In genomic region chr5:151195622-151196021, GRCh38 we compare ENCODE assay signal across 12 cellular contexts. TPM values are rescaled to one million over a fixed set of nuclear protein-coding genes. Genes with fewer than 3 reads are reported as not detected.
DNase-seq lines count a peak whose midpoint lies in the region; ATAC-seq and TF ChIP-seq lines count a peak whose summit lies in the region.
"Had no signal": no experiment of that assay in that cellular context is flagged by ENCODE, and none has a peak within 500 bp of the region (broad histone marks: within the 10 kb centered on the region; RNA-seq: fewer than 3 reads in every experiment).

No MANE protein-coding gene starts in this region.

- peaks cover 73 to 75% of the 10 kb centered on the region in 2 donors for H3K36me3 Mint-ChIP-seq in CD4-positive, alpha-beta memory T cell
- H3K36me3 Mint-ChIP-seq in activated naive CD8-positive, alpha-beta T cell: peaks cover 21% of the 10 kb centered on the region
- H3K36me3 Mint-ChIP-seq in naive thymus-derived CD4-positive, alpha-beta T cell: peaks cover 21 to 82% (median 76%) of the 10 kb centered on the region in 5 donors

- peaks cover 32 to 62% (median 53%) of the 10 kb centered on the region in 4 donors for H3K4me1 Mint-ChIP-seq in CD4-positive, alpha-beta memory T cell
- peaks cover 59% of the 10 kb centered on the region for H3K4me1 Mint-ChIP-seq in activated naive CD8-positive, alpha-beta T cell (ENCODE audit: low read depth)
- peaks cover 28 to 78% (median 72%) of the 10 kb centered on the region in 7 donors for H3K4me1 Mint-ChIP-seq in naive thymus-derived CD4-positive, alpha-beta T cell

- no peak overlapping the region for H3K27ac ChIP-seq in CD4-positive, alpha-beta memory T cell (ENCODE audit: low read depth, low read length)
- H3K27ac ChIP-seq in naive thymus-derived CD4-positive, alpha-beta T cell (ENCODE audit: low read depth, low read length): peak overlapping the region; percentile 58
- H3K27ac ChIP-seq in dorsolateral prefrontal cortex: no peak overlapping the region
- H3K27ac ChIP-seq: left ventricle myocardium inferior had no signal

- TF ChIP-seq CTCF in dorsolateral prefrontal cortex (IDR thresholded peaks at IDR 0.05 in 54 of 56, conservative IDR thresholded peaks at IDR 0.05 in 2 of 56; ENCODE audit: low read depth in 1 of 56, partially characterized antibody in 56 of 56): no peak

- DNase-seq in CD4-positive, alpha-beta memory T cell: no peak
- DNase-seq in LHCN-M2 (ENCODE audit: low read depth) (peak; percentile 32), foreskin melanocyte (no peak), dorsolateral prefrontal cortex (no peak)
- peak in 1 of 9 donors; percentile 25 for DNase-seq in naive thymus-derived CD4-positive, alpha-beta T cell
- DNase-seq: left ventricle myocardium inferior, NCI-H1417, RPMI8226, small intestine had no signal

- intact Hi-C loops in CD4-positive, alpha-beta memory T cell (cut with micrococcal nuclease): no loop called here
- intact Hi-C loops in naive thymus-derived CD4-positive, alpha-beta T cell (cut with micrococcal nuclease): loop anchor here (1.0 to 5.0 kb wide), 3 partner anchors 9 to 37 kb away; no protein-coding TSS in a partner anchor
- intact Hi-C loops in dorsolateral prefrontal cortex (cut with DNase I): no loop called here

- peak; percentile 47 for ATAC-seq in naive thymus-derived CD4-positive, alpha-beta T cell
- ATAC-seq in HG03469 (IDR thresholded peaks at IDR 0.05; ENCODE audit: unreplicated experiment): no peak
- no peak for ATAC-seq in HG03159 (IDR thresholded peaks at IDR 0.05; ENCODE audit: unreplicated experiment)

- no peaks in the 10 kb centered on the region for H3K9me3 ChIP-seq in CD4-positive, alpha-beta memory T cell (ENCODE audit: control insufficient read depth in 1 of 2, low read length in 2 of 2)
- H3K9me3 ChIP-seq in naive thymus-derived CD4-positive, alpha-beta T cell (ENCODE audit: control insufficient read depth in 2 of 3, low read length in 3 of 3): no peaks in the 10 kb centered on the region

- CTCF ChIA-PET in CD4-positive, alpha-beta memory T cell (lab: Charles Lee; ENCODE audit: partially characterized antibody): interaction anchor here (1.9 kb wide), 1 partner anchor 80 kb away, joined by 8 read pairs; no protein-coding TSS in a partner anchor
- CTCF ChIA-PET in naive thymus-derived CD4-positive, alpha-beta T cell (lab: Charles Lee): interaction anchor here (1.0 kb wide), 2 partner anchors 16 to 31 kb away, joined by 3 to 5 read pairs; no protein-coding TSS in a partner anchor

- peak overlapping the region in 6 of 8 donors; percentile 1 to 83 (median 47) for H3K4me3 Mint-ChIP-seq in CD4-positive, alpha-beta memory T cell
- peak overlapping the region; percentile 46 for H3K4me3 Mint-ChIP-seq in activated naive CD8-positive, alpha-beta T cell
- peak overlapping the region in 9 of 10 donors; percentile 33 to 78 (median 56) for H3K4me3 Mint-ChIP-seq in naive thymus-derived CD4-positive, alpha-beta T cell

- H3K4me3 ChIP-seq in CD4-positive, alpha-beta memory T cell (ENCODE audit: low read length in 2 of 2): no peak overlapping the region
- H3K4me3 ChIP-seq in naive thymus-derived CD4-positive, alpha-beta T cell (ENCODE audit: low read length): no peak overlapping the region
- no peak overlapping the region for H3K4me3 ChIP-seq in dorsolateral prefrontal cortex
- H3K4me3 ChIP-seq: left ventricle myocardium inferior had no signal

- POLR2A ChIA-PET in CD4-positive, alpha-beta memory T cell (lab: Charles Lee; ENCODE audit: partially characterized antibody): no interaction called here
- POLR2A ChIA-PET in naive thymus-derived CD4-positive, alpha-beta T cell (lab: Charles Lee): interaction anchor here (0.9 kb wide), 1 partner anchor 16 kb away, joined by 3 read pairs; no protein-coding TSS in a partner anchor

- no peaks in the 10 kb centered on the region for H3K27me3 Mint-ChIP-seq in CD4-positive, alpha-beta memory T cell
- no peaks in the 10 kb centered on the region for H3K27me3 Mint-ChIP-seq in activated naive CD8-positive, alpha-beta T cell
- H3K27me3 Mint-ChIP-seq in naive thymus-derived CD4-positive, alpha-beta T cell: no peaks in the 10 kb centered on the region

- peaks cover 24% of the 10 kb centered on the region for H3K4me1 ChIP-seq in CD4-positive, alpha-beta memory T cell (ENCODE audit: insufficient read depth, low read length)
- peaks cover 20 to 21% of the 10 kb centered on the region in 2 donors for H3K4me1 ChIP-seq in naive thymus-derived CD4-positive, alpha-beta T cell (ENCODE audit: control insufficient read depth in 2 of 2, insufficient read depth in 2 of 2, low read length in 2 of 2)

- H3K36me3 ChIP-seq in CD4-positive, alpha-beta memory T cell (ENCODE audit: insufficient read depth, low read length): peaks cover 17% of the 10 kb centered on the region
- peaks cover 4 to 42% (median 7%) of the 10 kb centered on the region in 3 experiments for H3K36me3 ChIP-seq in naive thymus-derived CD4-positive, alpha-beta T cell (ENCODE audit: control insufficient read depth in 2 of 3, insufficient read depth in 3 of 3, low read length in 3 of 3)

- peaks cover 0 to 16% (median 9%) of the 10 kb centered on the region in 8 donors for H3K9me3 Mint-ChIP-seq in CD4-positive, alpha-beta memory T cell
- H3K9me3 Mint-ChIP-seq in activated naive CD8-positive, alpha-beta T cell (ENCODE audit: low read depth): peaks cover 3% of the 10 kb centered on the region
- peaks cover 0 to 25% (median 13%) of the 10 kb centered on the region in 11 donors for H3K9me3 Mint-ChIP-seq in naive thymus-derived CD4-positive, alpha-beta T cell

- no peaks in the 10 kb centered on the region for H3K27me3 ChIP-seq in CD4-positive, alpha-beta memory T cell (ENCODE audit: insufficient read depth, low read length)
- no peaks in the 10 kb centered on the region for H3K27me3 ChIP-seq in naive thymus-derived CD4-positive, alpha-beta T cell (ENCODE audit: control insufficient read depth in 2 of 2, insufficient read depth in 2 of 2, low read length in 2 of 2)
- no peaks in the 10 kb centered on the region for H3K27me3 ChIP-seq in dorsolateral prefrontal cortex

- H3K27ac Mint-ChIP-seq in CD4-positive, alpha-beta memory T cell: peak overlapping the region; percentile 58 to 89 (median 81)
- peak overlapping the region; percentile 74 for H3K27ac Mint-ChIP-seq in activated naive CD8-positive, alpha-beta T cell
- peak overlapping the region; percentile 6 to 91 (median 76) for H3K27ac Mint-ChIP-seq in naive thymus-derived CD4-positive, alpha-beta T cell

RNA-seq across cellular contexts. Expression of gene CCDC69, which starts 28.3 kb away (rescaled TPM):
- 10 to 100 TPM; 93.5 to 93.9 TPM for total RNA-seq in CD4-positive, alpha-beta memory T cell
- 10 to 100 TPM; 38.9 to 83.0 TPM for polyA plus RNA-seq in CD4-positive, alpha-beta memory T cell
- total RNA-seq in LHCN-M2 (2014; rRNA removed) (0.13 and 0.29 TPM in 2 replicates), dorsolateral prefrontal cortex (10 to 100 TPM in 50 of 120 experiments, 1 to 10 TPM in 70; 4.3 to 17.0 (median 9.2) TPM)
- 0.27 TPM for polyA plus RNA-seq in LHCN-M2 (2012)
- 100 to 1,000 TPM in 1 of 5 experiments, 10 to 100 TPM in 4; 63.6 to 104 (median 94.1) TPM for total RNA-seq in naive thymus-derived CD4-positive, alpha-beta T cell
- 100 to 1,000 TPM in 1 of 2 donors, 10 to 100 TPM in 1; 70.4 to 112 TPM for polyA plus RNA-seq in naive thymus-derived CD4-positive, alpha-beta T cell

RNA-seq across cellular contexts. Expression of gene ANXA6, which starts 38.0 kb away (rescaled TPM):
- 100 to 1,000 TPM; 318 to 342 TPM for total RNA-seq in CD4-positive, alpha-beta memory T cell
- polyA plus RNA-seq in CD4-positive, alpha-beta memory T cell: 100 to 1,000 TPM; 229 to 330 TPM
- total RNA-seq in LHCN-M2 (2014; rRNA removed) (777 and 795 TPM in 2 replicates), dorsolateral prefrontal cortex (100 to 1,000 TPM in 119 of 120 experiments, 10 to 100 TPM in 1; 98.9 to 428 (median 291) TPM)
- 870 TPM for polyA plus RNA-seq in LHCN-M2 (2012)
- total RNA-seq in naive thymus-derived CD4-positive, alpha-beta T cell: 100 to 1,000 TPM; 212 to 512 (median 272) TPM
- polyA plus RNA-seq in naive thymus-derived CD4-positive, alpha-beta T cell: 100 to 1,000 TPM; 272 to 295 TPM

RNA-seq across cellular contexts. Expression of gene GM2A, which starts 57.4 kb away (rescaled TPM):
- total RNA-seq in CD4-positive, alpha-beta memory T cell: 10 to 100 TPM; 20.4 to 23.1 TPM
- polyA plus RNA-seq in CD4-positive, alpha-beta memory T cell: 1 to 10 TPM; 4.3 to 5.6 TPM
- total RNA-seq in LHCN-M2 (2014; rRNA removed) (27.8 and 29.6 TPM in 2 replicates), dorsolateral prefrontal cortex (10 to 100 TPM; 25.4 to 82.0 (median 40.5) TPM)
- 21.4 TPM for polyA plus RNA-seq in LHCN-M2 (2012)
- total RNA-seq in naive thymus-derived CD4-positive, alpha-beta T cell: 10 to 100 TPM; 11.1 to 45.6 (median 16.9) TPM
- 1 to 10 TPM; 5.0 to 5.4 TPM for polyA plus RNA-seq in naive thymus-derived CD4-positive, alpha-beta T cell

Comparison
In these comparisons a context has a peak if more than half of its experiments do, and no peak if none do; other contexts are left out.
1. intact Hi-C loops: an anchor here in naive thymus-derived CD4-positive, alpha-beta T cell (1.0 to 5.0 kb wide); none called in CD4-positive, alpha-beta memory T cell and dorsolateral prefrontal cortex.